ENCODE assay signal across 8 cellular contexts in the genomic region with DNA sequence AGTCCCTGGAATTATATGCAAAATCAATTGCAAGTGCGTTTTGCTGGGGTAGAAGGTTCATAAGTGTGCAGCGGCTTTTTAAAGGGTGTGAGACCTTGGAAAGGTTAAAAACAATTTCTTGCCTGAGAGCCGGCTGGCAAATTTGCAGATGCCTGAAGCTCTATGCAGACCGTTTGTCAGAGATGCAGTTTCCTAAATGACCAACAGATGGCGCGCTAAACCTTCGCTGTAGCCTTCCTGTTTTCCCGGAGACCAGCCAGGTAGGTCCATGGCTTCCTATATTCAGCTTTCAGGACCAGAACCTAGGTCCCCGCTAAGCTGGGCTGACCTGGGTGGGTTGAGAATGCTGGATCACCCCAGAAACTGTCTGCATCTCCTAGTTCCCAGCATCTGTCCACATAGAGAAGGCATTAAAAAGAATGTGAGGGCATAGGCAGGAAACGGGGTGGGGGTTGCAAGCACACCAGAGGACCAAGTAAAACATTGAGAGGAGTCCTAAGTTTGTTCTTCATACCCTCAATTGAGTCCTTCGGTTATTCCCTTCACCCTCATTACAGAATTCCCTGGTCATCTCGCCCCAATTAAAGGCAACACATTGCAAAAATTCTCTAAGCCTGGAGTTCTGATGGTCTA. TPM values are rescaled to one million over a fixed set of nuclear protein-coding genes. Genes with fewer than 3 reads are reported as not detected.
DNase-seq lines count a peak whose midpoint lies in the region; ATAC-seq and TF ChIP-seq lines count a peak whose summit lies in the region.

No MANE protein-coding gene starts in this region.

- H3K36me3 ChIP-seq in mammary epithelial cell (ENCODE audit: insufficient read depth, low read length) = no peaks in the 10 kb centered on the region

- in situ Hi-C loops in mammary epithelial cell (cut with MboI; ENCODE audit: low sequenced_read_pairs in 2 of 2) = loop anchor here (10.0 to 25.0 kb wide), 2 partner anchors 458 to 470 kb away; no protein-coding TSS in a partner anchor

- WGBS in mammary epithelial cell (ENCODE audit: low coverage, missing lambda C conversion rate) = 14% methylated on average over 12 of the region's 12 CpGs

- H3K9ac ChIP-seq in mammary epithelial cell (ENCODE audit: insufficient read depth, low read length) = no peak overlapping the region

- dilution Hi-C loops in mammary epithelial cell (cut with HindIII; ENCODE audit: low sequenced_read_pairs) = no loop called here

- H4K20me1 ChIP-seq in mammary epithelial cell (ENCODE audit: insufficient read depth, low read length) = no peaks in the 10 kb centered on the region

- intact Hi-C loops in mammary epithelial cell (cut with micrococcal nuclease) = loop anchor here (1.0 to 2.0 kb wide), 4 partner anchors 154 to 483 kb away; no protein-coding TSS in a partner anchor

- CTCF ChIA-PET in mammary epithelial cell (lab: Charles Lee; ENCODE audit: low non-redundant PET) = interaction anchor here (0.7 to 1.3 kb wide), 2 partner anchors 470 to 473 kb away, joined by 4 read pairs; no protein-coding TSS in a partner anchor

- no peak overlapping the region for H3K4me3 ChIP-seq in mammary epithelial cell (replicated peaks in 1 of 3; ENCODE audit: insufficient read depth in 1 of 3, low read depth in 2 of 3, low read length in 3 of 3)

- H3K79me2 ChIP-seq in mammary epithelial cell (ENCODE audit: insufficient read depth, low read length) = no peaks in the 10 kb centered on the region

- H2AFZ ChIP-seq in mammary epithelial cell (ENCODE audit: low read depth, low read length) = no peak overlapping the region

- ATAC-seq in HG03469 (IDR thresholded peaks at IDR 0.05; ENCODE audit: unreplicated experiment) = no peak

- H3K4me1 ChIP-seq in mammary epithelial cell (ENCODE audit: insufficient read depth, low read length) = no peaks in the 10 kb centered on the region

- H3K4me2 ChIP-seq in mammary epithelial cell (ENCODE audit: insufficient read depth, low read depth, low read length) = no peak overlapping the region

- no peak overlapping the region for H3K27ac ChIP-seq in mammary epithelial cell (ENCODE audit: insufficient read depth, low read depth, low read length)

- TF ChIP-seq CTCF in GM12872 (IDR thresholded peaks at IDR 0.05; ENCODE audit: insufficient read depth, low read depth, low read length) (peak; percentile 95), mammary epithelial cell (conservative IDR thresholded peaks at IDR 0.05 in 1 of 2, IDR thresholded peaks at IDR 0.05 in 1 of 2; ENCODE audit: extremely low read depth in 1 of 2, insufficient read depth in 1 of 2, low read depth in 1 of 2, low read length in 2 of 2) (peak; percentile 91 to 93)

- H3K9me3 ChIP-seq in mammary epithelial cell (replicated peaks; ENCODE audit: insufficient read depth, low read length) = no peaks in the 10 kb centered on the region

- DNase-seq in 8988T (peak; percentile 86), NCI-H128 (lab: John Stamatoyannopoulos, UW; ENCODE audit: unreplicated experiment) (peak; percentile 85), SW480 (ENCODE audit: low spot score) (peak; percentile 61), mammary epithelial cell (peak; percentile 55), iris pigment epithelial cell (ENCODE audit: low read depth) (peak; percentile 67)
- peak; percentile 9 to 41 (median 26) for DNase-seq in stimulated activated CD4-positive, alpha-beta T cell treated with anti-CD3 and anti-CD28 coated beads, Interleukin-1b, Interleukin-23, amount 100 ng/mL, for 24 hours (ENCODE audit: low read depth in 4 of 4, low spot score in 1 of 4)

- no TSS peak for BruUV-seq in mammary epithelial cell (replicated peaks; lab: Mats Ljungman, UMichigan)

- peaks cover 3% of the 10 kb centered on the region for H3K27me3 ChIP-seq in mammary epithelial cell (ENCODE audit: insufficient read depth, low read length)

RNA-seq across cellular contexts. Expression of a gene that starts 5.7 kb away (rescaled TPM):
- not detected for total RNA-seq in mammary epithelial cell
- polyA plus RNA-seq in mammary epithelial cell = not detected
- polyA minus RNA-seq in mammary epithelial cell = not detected

Comparison
In these comparisons a context has a peak if more than half of its experiments do, and no peak if none do; other contexts are left out.
1. DNase-seq: peak in every context shown above with its lines; median percentile 86 in 8988T; 85 in NCI-H128; 67 in iris pigment epithelial cell; 61 in SW480; 55 in mammary epithelial cell; 26 in stimulated activated CD4-positive, alpha-beta T cell treated with anti-CD3 and anti-CD28 coated beads, Interleukin-1b, Interleukin-23, amount 100 ng/mL, for 24 hours.